ENCODE assay signal across 1 cellular context in the genomic region with DNA sequence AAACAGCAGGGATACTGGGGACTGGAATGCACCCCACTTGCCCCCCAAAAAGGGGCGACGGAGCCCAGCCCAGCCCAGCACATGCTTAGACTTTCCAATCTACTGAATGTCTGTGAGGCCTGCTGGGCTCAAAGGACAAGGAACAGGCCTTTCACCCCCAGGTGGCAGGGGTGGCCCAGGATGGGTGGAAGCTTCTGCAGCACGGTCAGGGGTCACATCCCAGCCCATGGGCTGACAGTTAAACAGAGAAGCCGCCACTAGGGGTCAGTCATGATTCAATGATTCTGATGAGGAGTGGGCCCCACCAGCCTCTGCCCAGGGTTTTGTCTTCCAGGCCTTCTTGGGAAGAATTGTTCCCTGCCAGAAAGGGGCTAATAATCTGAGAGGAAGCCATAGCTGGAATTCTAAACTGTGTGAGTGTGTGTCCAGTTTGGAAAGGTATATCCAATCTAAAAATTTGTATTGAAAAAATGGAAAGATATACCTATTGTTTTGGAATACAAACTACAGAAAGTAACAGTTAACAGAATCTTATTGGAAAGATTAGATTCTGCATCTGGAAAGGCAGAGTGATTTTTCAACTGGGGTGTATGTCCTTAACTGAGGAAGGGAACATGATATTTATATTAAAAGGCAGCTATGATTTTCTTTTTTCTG.
TF ChIP-seq lines count a peak whose summit lies in the region.

No MANE protein-coding gene starts in this region.

TF ChIP-seq in SK-N-SH, 30 proteins besides CTCF, POLR2A, EP300 and RAD21 (continued from another document):
- TF ChIP-seq USF2 (IDR thresholded peaks at IDR 0.05; ENCODE audit: borderline replicate concordance, low read depth, low read length), result no peak
- TF ChIP-seq CHD2 (IDR thresholded peaks at IDR 0.05; ENCODE audit: low read length, partially characterized antibody), result peak; percentile 23
- TF ChIP-seq, protein P1, sequence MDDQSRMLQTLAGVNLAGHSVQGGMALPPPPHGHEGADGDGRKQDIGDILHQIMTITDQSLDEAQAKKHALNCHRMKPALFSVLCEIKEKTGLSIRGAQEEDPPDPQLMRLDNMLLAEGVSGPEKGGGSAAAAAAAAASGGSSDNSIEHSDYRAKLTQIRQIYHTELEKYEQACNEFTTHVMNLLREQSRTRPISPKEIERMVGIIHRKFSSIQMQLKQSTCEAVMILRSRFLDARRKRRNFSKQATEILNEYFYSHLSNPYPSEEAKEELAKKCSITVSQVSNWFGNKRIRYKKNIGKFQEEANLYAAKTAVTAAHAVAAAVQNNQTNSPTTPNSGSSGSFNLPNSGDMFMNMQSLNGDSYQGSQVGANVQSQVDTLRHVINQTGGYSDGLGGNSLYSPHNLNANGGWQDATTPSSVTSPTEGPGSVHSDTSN (IDR thresholded peaks at IDR 0.05), result no peak
- peak; percentile 62; the same call in 1 of the 2 replicates for TF ChIP-seq MXI1 (IDR thresholded peaks at IDR 0.05; ENCODE audit: low read depth, low read length)
- no peak for TF ChIP-seq NRF1 (IDR thresholded peaks at IDR 0.05; ENCODE audit: low read depth, low read length)
- TF ChIP-seq GATA2 (CRISPR knock-in tag; IDR thresholded peaks at IDR 0.05), result no peak
- no peak for TF ChIP-seq EZH2phosphoT487 (IDR thresholded peaks at IDR 0.05; ENCODE audit: borderline replicate concordance, low read depth)
- 0 out of 2 replicates have a peak, but pooled peaks have one; percentile 15 for TF ChIP-seq RFX5 (IDR thresholded peaks at IDR 0.05; ENCODE audit: low read length)
- TF ChIP-seq, protein P2, sequence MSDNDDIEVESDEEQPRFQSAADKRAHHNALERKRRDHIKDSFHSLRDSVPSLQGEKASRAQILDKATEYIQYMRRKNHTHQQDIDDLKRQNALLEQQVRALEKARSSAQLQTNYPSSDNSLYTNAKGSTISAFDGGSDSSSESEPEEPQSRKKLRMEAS (IDR thresholded peaks at IDR 0.05; ENCODE audit: low read depth), result no peak
- TF ChIP-seq, protein P3, sequence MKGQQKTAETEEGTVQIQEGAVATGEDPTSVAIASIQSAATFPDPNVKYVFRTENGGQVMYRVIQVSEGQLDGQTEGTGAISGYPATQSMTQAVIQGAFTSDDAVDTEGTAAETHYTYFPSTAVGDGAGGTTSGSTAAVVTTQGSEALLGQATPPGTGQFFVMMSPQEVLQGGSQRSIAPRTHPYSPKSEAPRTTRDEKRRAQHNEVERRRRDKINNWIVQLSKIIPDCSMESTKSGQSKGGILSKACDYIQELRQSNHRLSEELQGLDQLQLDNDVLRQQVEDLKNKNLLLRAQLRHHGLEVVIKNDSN (IDR thresholded peaks at IDR 0.05; ENCODE audit: borderline replicate concordance, low read depth), result no peak
- TF ChIP-seq, protein P4, sequence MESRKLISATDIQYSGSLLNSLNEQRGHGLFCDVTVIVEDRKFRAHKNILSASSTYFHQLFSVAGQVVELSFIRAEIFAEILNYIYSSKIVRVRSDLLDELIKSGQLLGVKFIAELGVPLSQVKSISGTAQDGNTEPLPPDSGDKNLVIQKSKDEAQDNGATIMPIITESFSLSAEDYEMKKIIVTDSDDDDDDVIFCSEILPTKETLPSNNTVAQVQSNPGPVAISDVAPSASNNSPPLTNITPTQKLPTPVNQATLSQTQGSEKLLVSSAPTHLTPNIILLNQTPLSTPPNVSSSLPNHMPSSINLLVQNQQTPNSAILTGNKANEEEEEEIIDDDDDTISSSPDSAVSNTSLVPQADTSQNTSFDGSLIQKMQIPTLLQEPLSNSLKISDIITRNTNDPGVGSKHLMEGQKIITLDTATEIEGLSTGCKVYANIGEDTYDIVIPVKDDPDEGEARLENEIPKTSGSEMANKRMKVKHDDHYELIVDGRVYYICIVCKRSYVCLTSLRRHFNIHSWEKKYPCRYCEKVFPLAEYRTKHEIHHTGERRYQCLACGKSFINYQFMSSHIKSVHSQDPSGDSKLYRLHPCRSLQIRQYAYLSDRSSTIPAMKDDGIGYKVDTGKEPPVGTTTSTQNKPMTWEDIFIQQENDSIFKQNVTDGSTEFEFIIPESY (IDR thresholded peaks at IDR 0.05; ENCODE audit: borderline replicate concordance, low read depth), result no peak
- TF ChIP-seq SMC3 (IDR thresholded peaks at IDR 0.05; ENCODE audit: low read depth, low read length), result peak; percentile 82
- TF ChIP-seq TCF12 (IDR thresholded peaks at IDR 0.05), result no peak
- no peak for TF ChIP-seq RXRA (IDR thresholded peaks at IDR 0.05; ENCODE audit: borderline replicate concordance, low read depth)
- TF ChIP-seq POLR2AphosphoS5 (IDR thresholded peaks at IDR 0.05; ENCODE audit: low read depth, low read length), result no peak
- TF ChIP-seq TEAD4 (IDR thresholded peaks at IDR 0.05; ENCODE audit: borderline replicate concordance, insufficient read depth), result no peak
